8 cellular contexts compared by ENCODE assay signal in the genomic region with DNA sequence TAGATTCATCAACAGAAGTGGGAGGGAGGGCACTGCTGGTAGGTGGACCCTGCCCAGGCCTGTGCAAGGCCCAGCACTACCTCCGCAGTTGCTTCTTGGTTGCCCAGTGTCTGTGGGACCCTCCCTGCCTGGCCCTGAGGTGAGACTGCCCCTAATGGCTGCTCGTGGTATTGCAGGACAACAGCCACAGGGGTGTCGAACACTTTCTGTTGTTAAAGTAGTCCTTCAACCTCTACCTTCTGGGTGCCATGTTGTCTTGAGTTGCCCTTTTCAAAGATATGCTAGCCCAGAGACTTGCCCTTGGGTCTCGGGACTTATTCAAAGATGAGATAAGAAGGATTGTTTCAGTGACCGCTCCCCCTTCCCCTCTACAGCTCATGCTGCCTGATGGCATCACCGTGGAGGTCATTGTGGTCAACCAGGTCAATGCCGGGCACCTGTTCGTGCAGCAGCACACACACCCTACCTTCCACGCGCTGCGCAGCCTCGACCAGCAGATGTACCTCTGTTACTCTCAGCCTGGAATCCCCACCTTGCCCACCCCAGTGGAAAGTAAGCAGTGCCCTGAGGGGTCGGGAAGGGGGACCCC. TPM values are rescaled to one million over a fixed set of nuclear protein-coding genes. Genes with fewer than 3 reads are reported as not detected.
DNase-seq lines count a peak whose midpoint lies in the region; ATAC-seq and TF ChIP-seq lines count a peak whose summit lies in the region.

No MANE protein-coding gene starts in this region.

- DNase-seq in NOMO-1 (lab: John Stamatoyannopoulos, UW; ENCODE audit: unreplicated experiment in 2 of 2) (peak; percentile 7 to 13), NOMO-1 treated with dmso at 0.1 percent for 144 hours (lab: John Stamatoyannopoulos, UW; ENCODE audit: unreplicated experiment) (no peak), OCI-LY7 (ENCODE audit: low spot score) (peak; percentile 57), heart right ventricle (peak; percentile 31 to 52), RKO (ENCODE audit: low spot score) (no peak)
- peak; percentile 33 to 49 for DNase-seq in activated T-helper 1 cell treated with anti-CD3 and anti-CD28 coated beads, Interleukin-2, amount 50 U/mL, for 16 hours (ENCODE audit: low read depth in 1 of 2, low spot score in 1 of 2)
- DNase-seq in stimulated activated CD4-positive, alpha-beta T cell treated with anti-CD3 and anti-CD28 coated beads, Interleukin-12 subunit alpha, Interleukin-12 subunit beta, amount 100 ng/mL, for 4 hours: peak; percentile 65

- H3K9me2 ChIP-seq in OCI-LY7 (ENCODE audit: insufficient read depth, low read length): no peaks in the 10 kb centered on the region

- peak; percentile 89 for TF ChIP-seq CTCF in OCI-LY7 (conservative IDR thresholded peaks at IDR 0.05; ENCODE audit: low read length)
- peak; percentile 82 to 91 (median 87) for TF ChIP-seq CTCF in heart right ventricle (IDR thresholded peaks at IDR 0.05)

- H3K27me3 ChIP-seq in heart right ventricle: no peaks in the 10 kb centered on the region

- no peak overlapping the region for H3K27ac ChIP-seq in OCI-LY7 (ENCODE audit: low read depth, low read length, poor library complexity, severe bottlenecking)
- H3K27ac ChIP-seq in heart right ventricle: peak overlapping the region in 7 of 10 donors; percentile 24 to 86 (median 56)

- H3K4me3 ChIP-seq in OCI-LY7 (ENCODE audit: low read depth, low read length, poor library complexity, severe bottlenecking) (no peak overlapping the region), heart right ventricle (no peak overlapping the region)

- no peak overlapping the region for H2AFZ ChIP-seq in OCI-LY7 (ENCODE audit: low read length)

- BruUV-seq in OCI-LY7 (replicated peaks; lab: Mats Ljungman, UMichigan): no TSS peak

- intact Hi-C loops in OCI-LY7 (cut with micrococcal nuclease; ENCODE audit: unreplicated experiment): loop anchor here (10.0 kb wide), 1 partner anchor 109 kb away; no protein-coding TSS in a partner anchor
- intact Hi-C loops in heart right ventricle (cut with DNase I): loop anchor here in 6 of 10 donors (5.0 to 10.0 kb wide), 4 partner anchors 99 to 881 kb away; no protein-coding TSS in a partner anchor

- H3K79me2 ChIP-seq in OCI-LY7 (ENCODE audit: insufficient read depth, low read depth, low read length): no peaks in the 10 kb centered on the region

- H3K4me2 ChIP-seq in OCI-LY7 (ENCODE audit: low read length): no peak overlapping the region

- H3K36me3 ChIP-seq in OCI-LY7 (ENCODE audit: insufficient read depth, low read length) (peaks cover 96% of the 10 kb centered on the region), heart right ventricle (peaks cover 0 to 78% (median 39%) of the 10 kb centered on the region in 9 donors)

- ATAC-seq in heart right ventricle (peak in 4 of 8 donors; percentile 16 to 32 (median 22)), HG03135 (IDR thresholded peaks at IDR 0.05; ENCODE audit: unreplicated experiment) (no peak)

- no peaks in the 10 kb centered on the region for H3K4me1 ChIP-seq in OCI-LY7 (ENCODE audit: insufficient read depth, low read length, poor library complexity, severe bottlenecking)
- peaks cover 23 to 70% (median 58%) of the 10 kb centered on the region in 9 donors for H3K4me1 ChIP-seq in heart right ventricle

- H3K9me3 ChIP-seq in OCI-LY7 (ENCODE audit: low read length) (no peaks in the 10 kb centered on the region), heart right ventricle (no peaks in the 10 kb centered on the region)

- WGBS in heart right ventricle, 2 donors: 83 to 85% methylated on average over 13 of the region's 13 CpGs

- POLR2A ChIA-PET in OCI-LY7 (lab: Charles Lee): no interaction called here

- H4K20me1 ChIP-seq in OCI-LY7 (ENCODE audit: insufficient read depth, low read length): no peaks in the 10 kb centered on the region

- CTCF ChIA-PET in OCI-LY7 (lab: Charles Lee; ENCODE audit: unreplicated experiment): no interaction called here

RNA-seq across cellular contexts. Expression of a gene that starts 29.1 kb away (rescaled TPM):
- total RNA-seq in OCI-LY7 (2014; rRNA removed; shearing (Covaris generic)): 49.0 and 56.2 TPM in 2 replicates
- 40.0 and 41.8 TPM in 2 replicates for total RNA-seq in OCI-LY7 (2022)
- 100 to 1,000 TPM; 107 to 234 (median 160) TPM for total RNA-seq in heart right ventricle
- 100 to 1,000 TPM in 1 of 2 donors, 10 to 100 TPM in 1; 31.0 to 101 TPM for polyA plus RNA-seq in heart right ventricle

Comparison
In these comparisons a context has a peak if more than half of its experiments do, and no peak if none do; other contexts are left out.
1. DNase-seq: peak in NOMO-1 (2 of 2), OCI-LY7 (single experiment), activated T-helper 1 cell treated with anti-CD3 and anti-CD28 coated beads, Interleukin-2, amount 50 U/mL, for 16 hours (2 of 2), heart right ventricle (2 of 2) and stimulated activated CD4-positive, alpha-beta T cell treated with anti-CD3 and anti-CD28 coated beads, Interleukin-12 subunit alpha, Interleukin-12 subunit beta, amount 100 ng/mL, for 4 hours (single experiment); none in NOMO-1 treated with dmso at 0.1 percent for 144 hours (single experiment) and RKO (single experiment).